In the genomic region with DNA sequence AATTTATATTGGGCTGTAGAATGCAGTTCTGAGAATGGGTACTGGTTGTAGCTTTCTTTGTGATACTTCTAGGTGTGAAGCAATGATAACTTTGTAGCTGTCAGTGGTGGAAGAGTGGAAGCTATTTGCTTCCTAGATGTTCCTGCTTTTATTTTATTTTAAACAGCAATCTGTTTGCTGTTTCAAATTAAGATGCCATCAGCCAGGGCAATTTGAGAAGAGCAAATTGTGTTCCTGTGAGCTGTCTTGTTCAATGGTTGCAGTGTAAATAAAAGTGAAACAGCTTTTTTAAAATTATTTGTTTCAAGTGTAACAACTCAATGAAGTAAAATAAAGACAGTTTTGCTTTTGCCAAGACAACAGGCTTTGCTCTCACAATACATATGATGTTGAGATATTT, we compare ENCODE assay signal across 2 cellular contexts.
A peak's percentile ranks its signal among the peaks of the same experiment; 100 is the strongest.
TF ChIP-seq lines count a peak whose summit lies in the region.

No MANE protein-coding gene starts in this region.

TF ChIP-seq in SK-N-SH, 30 proteins besides CTCF, POLR2A, EP300 and RAD21 (continued from another document):
- TF ChIP-seq MEF2A (IDR thresholded peaks at IDR 0.05; ENCODE audit: borderline replicate concordance, low read depth) (no peak), FOXJ3 (CRISPR knock-in tag; IDR thresholded peaks at IDR 0.05) (no peak), NFIC (IDR thresholded peaks at IDR 0.05; ENCODE audit: borderline replicate concordance) (no peak), TEAD4 (IDR thresholded peaks at IDR 0.05; ENCODE audit: borderline replicate concordance, insufficient read depth) (no peak), ELF1 (IDR thresholded peaks at IDR 0.05) (no peak), REST (IDR thresholded peaks at IDR 0.05; ENCODE audit: low read depth, low read length) (no peak), NRF1 (IDR thresholded peaks at IDR 0.05; ENCODE audit: low read depth, low read length) (no peak), CHD2 (IDR thresholded peaks at IDR 0.05; ENCODE audit: low read length, partially characterized antibody) (peak; percentile 38), SIN3A (IDR thresholded peaks at IDR 0.05; ENCODE audit: borderline replicate concordance, low read depth, low read length) (no peak), EZH2phosphoT487 (IDR thresholded peaks at IDR 0.05; ENCODE audit: borderline replicate concordance, low read depth) (no peak), GABPA (IDR thresholded peaks at IDR 0.05; ENCODE audit: low read depth) (no peak), USF2 (IDR thresholded peaks at IDR 0.05; ENCODE audit: borderline replicate concordance, low read depth, low read length) (no peak), RXRA (IDR thresholded peaks at IDR 0.05; ENCODE audit: borderline replicate concordance, low read depth) (no peak), FOXM1 (IDR thresholded peaks at IDR 0.05; ENCODE audit: low read depth) (no peak), POLR2AphosphoS5 (IDR thresholded peaks at IDR 0.05; ENCODE audit: low read depth, low read length) (no peak), TAF1 (IDR thresholded peaks at IDR 0.05; ENCODE audit: borderline replicate concordance, low read depth, low read length) (no peak), IRF3 (IDR thresholded peaks at IDR 0.05; ENCODE audit: low read depth, low read length) (no peak), RCOR1 (IDR thresholded peaks at IDR 0.05; ENCODE audit: low read length) (peak; percentile 54; the same call in 1 of the 2 replicates), GATA2 (CRISPR knock-in tag; IDR thresholded peaks at IDR 0.05) (peak; percentile 75), JUND (IDR thresholded peaks at IDR 0.05) (no peak)

TF ChIP-seq in SK-N-SH treated with all-trans-retinoic acid at 6 μM for 48 hours, 23 proteins besides CTCF, POLR2A, EP300 and RAD21 (continued from another document):
- TF ChIP-seq, protein P1, sequence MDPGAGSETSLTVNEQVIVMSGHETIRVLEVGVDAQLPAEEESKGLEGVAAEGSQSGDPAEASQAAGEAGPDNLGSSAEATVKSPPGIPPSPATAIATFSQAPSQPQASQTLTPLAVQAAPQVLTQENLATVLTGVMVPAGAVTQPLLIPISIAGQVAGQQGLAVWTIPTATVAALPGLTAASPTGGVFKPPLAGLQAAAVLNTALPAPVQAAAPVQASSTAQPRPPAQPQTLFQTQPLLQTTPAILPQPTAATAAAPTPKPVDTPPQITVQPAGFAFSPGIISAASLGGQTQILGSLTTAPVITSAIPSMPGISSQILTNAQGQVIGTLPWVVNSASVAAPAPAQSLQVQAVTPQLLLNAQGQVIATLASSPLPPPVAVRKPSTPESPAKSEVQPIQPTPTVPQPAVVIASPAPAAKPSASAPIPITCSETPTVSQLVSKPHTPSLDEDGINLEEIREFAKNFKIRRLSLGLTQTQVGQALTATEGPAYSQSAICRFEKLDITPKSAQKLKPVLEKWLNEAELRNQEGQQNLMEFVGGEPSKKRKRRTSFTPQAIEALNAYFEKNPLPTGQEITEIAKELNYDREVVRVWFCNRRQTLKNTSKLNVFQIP (CRISPR knock-in tag; IDR thresholded peaks at IDR 0.05; ENCODE audit: borderline replicate concordance, low read depth), result no peak
- no peak for TF ChIP-seq ESRRG (CRISPR knock-in tag; IDR thresholded peaks at IDR 0.05)
- TF ChIP-seq OSR1 (CRISPR knock-in tag; IDR thresholded peaks at IDR 0.05), result no peak
- no peak for TF ChIP-seq TSHZ2 (CRISPR knock-in tag; IDR thresholded peaks at IDR 0.05)
- TF ChIP-seq, protein P2, sequence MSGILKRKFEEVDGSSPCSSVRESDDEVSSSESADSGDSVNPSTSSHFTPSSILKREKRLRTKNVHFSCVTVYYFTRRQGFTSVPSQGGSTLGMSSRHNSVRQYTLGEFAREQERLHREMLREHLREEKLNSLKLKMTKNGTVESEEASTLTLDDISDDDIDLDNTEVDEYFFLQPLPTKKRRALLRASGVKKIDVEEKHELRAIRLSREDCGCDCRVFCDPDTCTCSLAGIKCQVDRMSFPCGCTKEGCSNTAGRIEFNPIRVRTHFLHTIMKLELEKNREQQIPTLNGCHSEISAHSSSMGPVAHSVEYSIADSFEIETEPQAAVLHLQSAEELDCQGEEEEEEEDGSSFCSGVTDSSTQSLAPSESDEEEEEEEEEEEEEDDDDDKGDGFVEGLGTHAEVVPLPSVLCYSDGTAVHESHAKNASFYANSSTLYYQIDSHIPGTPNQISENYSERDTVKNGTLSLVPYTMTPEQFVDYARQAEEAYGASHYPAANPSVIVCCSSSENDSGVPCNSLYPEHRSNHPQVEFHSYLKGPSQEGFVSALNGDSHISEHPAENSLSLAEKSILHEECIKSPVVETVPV (CRISPR knock-in tag; IDR thresholded peaks at IDR 0.05), result no peak
- TF ChIP-seq TCF4 (CRISPR knock-in tag; IDR thresholded peaks at IDR 0.05; ENCODE audit: borderline replicate concordance), result no peak
TF ChIP-seq in SK-N-SH treated with all-trans-retinoic acid at 6 μM for 48 hours: peak in this region for 0.
